ENCODE assay signal across 14 cellular contexts in the genomic region with DNA sequence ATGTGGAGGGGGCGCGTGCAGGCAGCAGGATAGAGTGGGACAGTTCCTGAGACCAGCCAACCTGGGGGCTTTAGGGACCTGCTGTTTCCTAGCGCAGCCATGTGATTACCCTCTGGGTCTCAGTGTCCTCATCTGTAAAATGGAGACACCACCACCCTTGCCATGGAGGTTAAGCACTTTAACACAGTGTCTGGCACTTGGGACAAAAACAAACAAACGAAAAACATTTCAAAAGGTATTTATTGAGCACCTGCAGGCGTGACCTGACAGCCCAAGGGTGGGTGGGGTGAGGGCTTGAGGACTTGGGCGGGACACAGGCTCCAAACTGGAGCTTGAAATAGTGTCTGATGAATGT. TPM values are rescaled to one million over a fixed set of nuclear protein-coding genes. Genes with fewer than 3 reads are reported as not detected.
DNase-seq lines count a peak whose midpoint lies in the region; ATAC-seq and FAIRE-seq lines count a peak whose summit lies in the region.
"Had no signal": no experiment of that assay in that cellular context is flagged by ENCODE, and none has a peak within 500 bp of the region (broad histone marks: within the 10 kb centered on the region; RNA-seq: fewer than 3 reads in every experiment).

No MANE protein-coding gene starts in this region.

- no peak for FAIRE-seq in HTR-8/SVneo (lab: Jason Lieb, UNC)

- H3K4me3 Mint-ChIP-seq in activated T-cell treated with anti-CD3 and anti-CD28 coated beads, Interleukin-2, amount 50 U/mL, for 24 hours = no peak overlapping the region
- no peak overlapping the region for H3K4me3 Mint-ChIP-seq in activated T-cell treated with anti-CD3 and anti-CD28 coated beads, Interleukin-2, amount 50 U/mL, for 72 hours
- peak overlapping the region; percentile 37 to 47 for H3K4me3 Mint-ChIP-seq in stimulated activated naive CD8-positive, alpha-beta T cell treated with anti-CD3 and anti-CD28 coated beads, Interleukin-15, amount 100 ng/mL, for 72 hours

- H3K36me3 Mint-ChIP-seq in activated T-cell treated with anti-CD3 and anti-CD28 coated beads, Interleukin-2, amount 50 U/mL, for 24 hours (ENCODE audit: low read depth) = peaks cover under 1% of the 10 kb centered on the region
- H3K36me3 Mint-ChIP-seq in activated T-cell treated with anti-CD3 and anti-CD28 coated beads, Interleukin-2, amount 50 U/mL, for 72 hours (ENCODE audit: insufficient read depth in 2 of 2) = peaks cover 0 to 2% of the 10 kb centered on the region in 2 donors

- H3K27me3 ChIP-seq in NT2/D1 (ENCODE audit: insufficient read depth, insufficient read length) (peaks cover 36% of the 10 kb centered on the region), iPS-15b (ENCODE audit: control insufficient read depth, insufficient read depth, low read length) (peaks cover 40% of the 10 kb centered on the region)
- H3K27me3 ChIP-seq: brain microvascular endothelial cell, MG63 had no signal

- H3K36me3 ChIP-seq in NT2/D1 (ENCODE audit: insufficient read depth, insufficient read length, low read length) = no peaks in the 10 kb centered on the region
- no peaks in the 10 kb centered on the region for H3K36me3 ChIP-seq in iPS-15b (ENCODE audit: control insufficient read depth, insufficient read depth, low read length)
- H3K36me3 ChIP-seq: brain microvascular endothelial cell had no signal

- no peaks in the 10 kb centered on the region for H3K9me3 ChIP-seq in NT2/D1 (ENCODE audit: insufficient read depth, low read length)
- H3K9me3 ChIP-seq in iPS-15b (ENCODE audit: control insufficient read depth, insufficient read depth, low read length) = no peaks in the 10 kb centered on the region
- H3K9me3 ChIP-seq: MG63 had no signal

- H3K27ac Mint-ChIP-seq in activated T-cell treated with anti-CD3 and anti-CD28 coated beads, Interleukin-2, amount 50 U/mL, for 24 hours = peak overlapping the region; percentile 44
- no peak overlapping the region for H3K27ac Mint-ChIP-seq in activated T-cell treated with anti-CD3 and anti-CD28 coated beads, Interleukin-2, amount 50 U/mL, for 72 hours
- H3K27ac Mint-ChIP-seq in stimulated activated naive CD8-positive, alpha-beta T cell treated with anti-CD3 and anti-CD28 coated beads, Interleukin-15, amount 100 ng/mL, for 72 hours = no peak overlapping the region

- no peaks in the 10 kb centered on the region for H3K9me3 Mint-ChIP-seq in activated T-cell treated with anti-CD3 and anti-CD28 coated beads, Interleukin-2, amount 50 U/mL, for 24 hours
- H3K9me3 Mint-ChIP-seq in activated T-cell treated with anti-CD3 and anti-CD28 coated beads, Interleukin-2, amount 50 U/mL, for 72 hours = no peaks in the 10 kb centered on the region
- no peaks in the 10 kb centered on the region for H3K9me3 Mint-ChIP-seq in stimulated activated naive CD8-positive, alpha-beta T cell treated with anti-CD3 and anti-CD28 coated beads, Interleukin-15, amount 100 ng/mL, for 72 hours

- H3K4me1 Mint-ChIP-seq in activated T-cell treated with anti-CD3 and anti-CD28 coated beads, Interleukin-2, amount 50 U/mL, for 24 hours (ENCODE audit: low read depth) = peaks cover 47% of the 10 kb centered on the region
- H3K4me1 Mint-ChIP-seq in activated T-cell treated with anti-CD3 and anti-CD28 coated beads, Interleukin-2, amount 50 U/mL, for 72 hours (ENCODE audit: low read depth) = peaks cover 34% of the 10 kb centered on the region
- H3K4me1 Mint-ChIP-seq in stimulated activated naive CD8-positive, alpha-beta T cell treated with anti-CD3 and anti-CD28 coated beads, Interleukin-15, amount 100 ng/mL, for 72 hours = peaks cover 51% of the 10 kb centered on the region

- H3K9ac ChIP-seq in NT2/D1 (ENCODE audit: insufficient read length, low read depth) (no peak overlapping the region), iPS-15b (ENCODE audit: low read depth, low read length) (no peak overlapping the region)

- ATAC-seq in activated T-cell treated with anti-CD3 and anti-CD28 coated beads, Interleukin-2, amount 50 U/mL, for 72 hours (replicated peaks in 1 of 2) = no peak
- no peak for ATAC-seq in stimulated activated naive CD8-positive, alpha-beta T cell treated with anti-CD3 and anti-CD28 coated beads, Interleukin-15, amount 100 ng/mL, for 72 hours
- ATAC-seq in HG03280 (IDR thresholded peaks at IDR 0.05; ENCODE audit: unreplicated experiment) = no peak

- DNase-seq in activated T-cell treated with anti-CD3 and anti-CD28 coated beads, Interleukin-2, amount 50 U/mL, for 24 hours = no peak
- DNase-seq in activated T-cell treated with anti-CD3 and anti-CD28 coated beads, Interleukin-2, amount 50 U/mL, for 72 hours = no peak
- DNase-seq in NT2/D1 (ENCODE audit: low read depth, low spot score) (no peak), HTR-8/SVneo (ENCODE audit: insufficient read length, low spot score) (no peak), COR-L47 (lab: John Stamatoyannopoulos, UW) (no peak)
- DNase-seq in stimulated activated naive CD8-positive, alpha-beta T cell treated with anti-CD3 and anti-CD28 coated beads, Interleukin-15, amount 100 ng/mL, for 72 hours = no peak
- DNase-seq: brain microvascular endothelial cell, MG63, NCI-H2171 had no signal

- H3K27me3 Mint-ChIP-seq in activated T-cell treated with anti-CD3 and anti-CD28 coated beads, Interleukin-2, amount 50 U/mL, for 24 hours = peaks cover 16% of the 10 kb centered on the region
- peaks cover 15% of the 10 kb centered on the region for H3K27me3 Mint-ChIP-seq in activated T-cell treated with anti-CD3 and anti-CD28 coated beads, Interleukin-2, amount 50 U/mL, for 72 hours (ENCODE audit: low read depth)
- no peaks in the 10 kb centered on the region for H3K27me3 Mint-ChIP-seq in stimulated activated naive CD8-positive, alpha-beta T cell treated with anti-CD3 and anti-CD28 coated beads, Interleukin-15, amount 100 ng/mL, for 72 hours

- H3K4me1 ChIP-seq in NT2/D1 (ENCODE audit: insufficient read depth, insufficient read length) = peaks cover 15% of the 10 kb centered on the region
- H3K4me1 ChIP-seq in iPS-15b (ENCODE audit: control insufficient read depth, insufficient read depth, low read length) = peaks cover 4% of the 10 kb centered on the region

- peak overlapping the region; percentile 50 for H3K4me3 ChIP-seq in NT2/D1 (ENCODE audit: insufficient read length, low read depth)
- H3K4me3 ChIP-seq in iPS-15b (ENCODE audit: low read depth, low read length) = peak overlapping the region; percentile 90

RNA-seq across cellular contexts. Expression of a gene that starts 4.6 kb away (rescaled TPM):
- 10 to 100 TPM; 76.7 to 79.0 TPM for total RNA-seq in activated T-cell treated with anti-CD3 and anti-CD28 coated beads, Interleukin-2, amount 50 U/mL, for 72 hours

RNA-seq across cellular contexts. Expression of a gene that starts 13.0 kb away (rescaled TPM):
- under 1 TPM in 1 of 2 donors, not detected in 1; 0.19 TPM for total RNA-seq in activated T-cell treated with anti-CD3 and anti-CD28 coated beads, Interleukin-2, amount 50 U/mL, for 72 hours
- total RNA-seq: Daoy, endothelial cell of umbilical vein had no signal

RNA-seq across cellular contexts. Expression of a gene that starts 23.9 kb away (rescaled TPM):
- total RNA-seq in activated T-cell treated with anti-CD3 and anti-CD28 coated beads, Interleukin-2, amount 50 U/mL, for 72 hours = not detected
- total RNA-seq: endothelial cell of umbilical vein had no signal

RNA-seq across cellular contexts. Expression of a gene that starts 38.4 kb away (rescaled TPM):
- not detected for total RNA-seq in activated T-cell treated with anti-CD3 and anti-CD28 coated beads, Interleukin-2, amount 50 U/mL, for 72 hours
- total RNA-seq: Daoy, endothelial cell of umbilical vein, mononuclear cell had no signal

Comparison
In these comparisons a context has a peak if more than half of its experiments do, and no peak if none do; other contexts are left out.
1. H3K4me3 Mint-ChIP-seq: peak in stimulated activated naive CD8-positive, alpha-beta T cell treated with anti-CD3 and anti-CD28 coated beads, Interleukin-15, amount 100 ng/mL, for 72 hours (2 of 2); none in activated T-cell treated with anti-CD3 and anti-CD28 coated beads, Interleukin-2, amount 50 U/mL, for 24 hours (single experiment) and activated T-cell treated with anti-CD3 and anti-CD28 coated beads, Interleukin-2, amount 50 U/mL, for 72 hours (0 of 2).